ENCODE assay signal across 8 cellular contexts in genomic region chr1:161098161-161099068, GRCh38.
A peak's percentile ranks its signal among the peaks of the same experiment; 100 is the strongest.
DNase-seq lines count a peak whose midpoint lies in the region; ATAC-seq and TF ChIP-seq lines count a peak whose summit lies in the region.

A gene with protein sequence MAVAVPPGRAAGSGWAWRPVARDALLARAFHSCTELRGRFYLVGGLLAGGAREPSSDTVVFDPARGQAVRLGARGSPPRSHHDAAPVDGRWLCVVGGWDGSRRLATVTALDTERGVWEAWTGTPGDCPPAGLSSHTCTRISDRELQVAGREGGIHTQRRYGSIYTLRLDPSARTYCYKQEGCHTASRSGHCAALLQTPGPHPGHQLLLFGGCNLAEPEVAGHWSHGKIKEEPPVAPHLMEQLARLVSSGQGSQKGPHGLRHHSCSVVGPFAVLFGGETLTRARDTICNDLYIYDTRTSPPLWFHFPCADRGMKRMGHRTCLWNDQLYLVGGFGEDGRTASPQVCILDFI (plus strand): TSS chr1:161098361. CDS start chr1:161098536, 175 bp downstream.

- DNase-seq in NCI-H187 treated with DMSO at 0.1 percent for 48 hours (lab: John Stamatoyannopoulos, UW), result peak; percentile 92
- peak; percentile 48 for DNase-seq in activated CD4-positive, alpha-beta T cell treated with anti-CD3 and anti-CD28 coated beads, Interleukin-2, amount 50 U/mL, for 1 hour
- peak; percentile 14 for DNase-seq in cortex of kidney (lab: John Stamatoyannopoulos, UW)
- peak; percentile 97 for DNase-seq in left kidney (ENCODE audit: low read depth, low spot score)
- DNase-seq in stimulated activated CD4-positive, alpha-beta T cell treated with anti-CD3 and anti-CD28 coated beads, Interleukin-2, amount 100 ng/mL, for 48 hours, result peak; percentile 46 to 52

- TF ChIP-seq CTCF in GM12872 (IDR thresholded peaks at IDR 0.05; ENCODE audit: insufficient read depth, low read depth, low read length), result peak; percentile 10; the same call in 1 of the 3 replicates

- peak; percentile 65 for ATAC-seq in HG02588 (IDR thresholded peaks at IDR 0.05; ENCODE audit: unreplicated experiment)
- no peak for ATAC-seq in HG03457 (IDR thresholded peaks at IDR 0.05; ENCODE audit: unreplicated experiment)

Comparison
In these comparisons a context has a peak if more than half of its experiments do, and no peak if none do; other contexts are left out.
1. DNase-seq: peak in every context shown above with its lines; median percentile 97 in left kidney; 92 in NCI-H187 treated with DMSO at 0.1 percent for 48 hours; 49 in stimulated activated CD4-positive, alpha-beta T cell treated with anti-CD3 and anti-CD28 coated beads, Interleukin-2, amount 100 ng/mL, for 48 hours; 48 in activated CD4-positive, alpha-beta T cell treated with anti-CD3 and anti-CD28 coated beads, Interleukin-2, amount 50 U/mL, for 1 hour; 14 in cortex of kidney.